Comparison of ENCODE assay signal across 10 cellular contexts in genomic region chr3:49397470-49397869, GRCh38. TPM values are rescaled to one million over a fixed set of nuclear protein-coding genes. Genes with fewer than 3 reads are reported as not detected.
A peak's percentile ranks its signal among the peaks of the same experiment; 100 is the strongest.
DNase-seq lines count a peak whose midpoint lies in the region; ATAC-seq and TF ChIP-seq lines count a peak whose summit lies in the region.
"Had no signal": no experiment of that assay in that cellular context is flagged by ENCODE, and none has a peak within 500 bp of the region (broad histone marks: within the 10 kb centered on the region; RNA-seq: fewer than 3 reads in every experiment).

No MANE protein-coding gene starts in this region.

- no peaks in the 10 kb centered on the region for H3K27me3 Mint-ChIP-seq in activated T-cell treated with anti-CD3 and anti-CD28 coated beads, Interleukin-2, amount 50 U/mL, for 4 hours (ENCODE audit: low read depth)
- peaks cover 0 to 10% (median 2%) of the 10 kb centered on the region in 3 donors for H3K27me3 Mint-ChIP-seq in immature natural killer cell (ENCODE audit: low read depth in 3 of 3)

- no peaks in the 10 kb centered on the region for H3K9me3 ChIP-seq in ascending aorta

- H3K27ac ChIP-seq in ascending aorta: peak overlapping the region; percentile 37 to 53

- intact Hi-C loops in ascending aorta (cut with DNase I): no loop called here

- ATAC-seq in activated T-cell treated with anti-CD3 and anti-CD28 coated beads, Interleukin-2, amount 50 U/mL, for 4 hours: peak in 1 of 2 donors; percentile 51
- no peak for ATAC-seq in GM21576 (IDR thresholded peaks at IDR 0.05; ENCODE audit: unreplicated experiment)

- H3K4me3 ChIP-seq in ascending aorta: no peak overlapping the region

- DNase-seq in activated T-cell treated with anti-CD3 and anti-CD28 coated beads, Interleukin-2, amount 50 U/mL, for 4 hours: no peak
- DNase-seq in activated T-cell treated with anti-CD3 and anti-CD28 coated beads, Interleukin-2, amount 50 U/mL, for 1 hour: no peak
- DNase-seq in ascending aorta (ENCODE audit: low spot score in 2 of 2): no peak
- DNase-seq in immature natural killer cell: no peak
- DNase-seq in superior temporal gyrus (ENCODE audit: extremely low spot score): peak; percentile 69
- DNase-seq in NCI-H1048 (lab: John Stamatoyannopoulos, UW): no peak
- DNase-seq in ecto neural progenitor cell (ENCODE audit: low spot score): no peak
- DNase-seq: cerebellar nuclear complex, KBM-7 had no signal

- TF ChIP-seq CTCF in ascending aorta (IDR thresholded peaks at IDR 0.05): no peak

- H3K27ac Mint-ChIP-seq in immature natural killer cell: peak overlapping the region; percentile 0 to 71 (median 62)

- peak overlapping the region; percentile 4 for H3K4me3 Mint-ChIP-seq in activated T-cell treated with anti-CD3 and anti-CD28 coated beads, Interleukin-2, amount 50 U/mL, for 4 hours
- H3K4me3 Mint-ChIP-seq in immature natural killer cell: peak overlapping the region in 2 of 5 donors; percentile 26 to 49

- H3K36me3 Mint-ChIP-seq in activated T-cell treated with anti-CD3 and anti-CD28 coated beads, Interleukin-2, amount 50 U/mL, for 4 hours (ENCODE audit: insufficient read depth): peaks cover 31% of the 10 kb centered on the region
- peaks cover 0 to 7% (median 3%) of the 10 kb centered on the region in 3 donors for H3K36me3 Mint-ChIP-seq in immature natural killer cell

- H3K9me3 Mint-ChIP-seq in activated T-cell treated with anti-CD3 and anti-CD28 coated beads, Interleukin-2, amount 50 U/mL, for 4 hours: no peaks in the 10 kb centered on the region
- H3K9me3 Mint-ChIP-seq in immature natural killer cell: no peaks in the 10 kb centered on the region

- peaks cover 7 to 24% of the 10 kb centered on the region in 2 donors for H3K4me1 ChIP-seq in ascending aorta

- no peaks in the 10 kb centered on the region for H3K27me3 ChIP-seq in ascending aorta

- H3K36me3 ChIP-seq in ascending aorta: peaks cover 11 to 38% of the 10 kb centered on the region in 2 donors

- peaks cover 68% of the 10 kb centered on the region for H3K4me1 Mint-ChIP-seq in activated T-cell treated with anti-CD3 and anti-CD28 coated beads, Interleukin-2, amount 50 U/mL, for 4 hours (ENCODE audit: low read depth)
- peaks cover 80 to 90% of the 10 kb centered on the region in 2 donors for H3K4me1 Mint-ChIP-seq in immature natural killer cell

RNA-seq across cellular contexts. Expression of gene RHOA, which starts 14.3 kb away (rescaled TPM):
- total RNA-seq in activated T-cell treated with anti-CD3 and anti-CD28 coated beads, Interleukin-2, amount 50 U/mL, for 4 hours: 100 to 1,000 TPM; 390 to 408 (median 408) TPM
- 426 TPM for total RNA-seq in ascending aorta
- 1,000 to 10,000 TPM in 1 of 3 donors, 100 to 1,000 TPM in 2; 863 to 1,056 (median 891) TPM for polyA plus RNA-seq in immature natural killer cell

RNA-seq across cellular contexts. Expression of gene TCTA, which starts 14.8 kb away (rescaled TPM):
- total RNA-seq in activated T-cell treated with anti-CD3 and anti-CD28 coated beads, Interleukin-2, amount 50 U/mL, for 4 hours: 10 to 100 TPM; 20.0 to 21.8 (median 20.1) TPM
- 51.5 TPM for total RNA-seq in ascending aorta
- 10 to 100 TPM; 57.3 to 86.2 (median 62.6) TPM for polyA plus RNA-seq in immature natural killer cell

RNA-seq across cellular contexts. Expression of gene AMT, which starts 24.8 kb away (rescaled TPM):
- total RNA-seq in activated T-cell treated with anti-CD3 and anti-CD28 coated beads, Interleukin-2, amount 50 U/mL, for 4 hours: 1 to 10 TPM in 1 of 3 donors, under 1 TPM in 2; 0.50 to 1.1 (median 0.81) TPM
- not detected for total RNA-seq in ascending aorta
- 1 to 10 TPM; 2.9 to 8.2 (median 4.8) TPM for polyA plus RNA-seq in immature natural killer cell

RNA-seq across cellular contexts. Expression of gene NICN1, which starts 31.7 kb away (rescaled TPM):
- 1 to 10 TPM; 5.5 to 5.8 (median 5.8) TPM for total RNA-seq in activated T-cell treated with anti-CD3 and anti-CD28 coated beads, Interleukin-2, amount 50 U/mL, for 4 hours
- total RNA-seq in ascending aorta: 2.2 TPM
- 10 to 100 TPM in 1 of 3 donors, 1 to 10 TPM in 2; 3.2 to 11.9 (median 4.2) TPM for polyA plus RNA-seq in immature natural killer cell

RNA-seq across cellular contexts. Expression of gene GPX1, which starts 39.3 kb away (rescaled TPM):
- 100 to 1,000 TPM; 109 to 152 (median 132) TPM for total RNA-seq in activated T-cell treated with anti-CD3 and anti-CD28 coated beads, Interleukin-2, amount 50 U/mL, for 4 hours
- total RNA-seq in ascending aorta: 422 TPM
- 100 to 1,000 TPM; 127 to 194 (median 131) TPM for polyA plus RNA-seq in immature natural killer cell
